In genomic region chr3:131025500-131025899, GRCh38 we compare ENCODE assay signal across 8 cellular contexts. TPM values are rescaled to one million over a fixed set of nuclear protein-coding genes. Genes with fewer than 3 reads are reported as not detected.
DNase-seq lines count a peak whose midpoint lies in the region; ATAC-seq and TF ChIP-seq lines count a peak whose summit lies in the region.

No MANE protein-coding gene starts in this region.

- H3K9me3 ChIP-seq in BLaER1 (no peaks in the 10 kb centered on the region; the same call in 1 of the 2 replicates), neural progenitor cell (ENCODE audit: low read depth) (no peaks in the 10 kb centered on the region)

- H4K20me1 ChIP-seq in BLaER1 (no peaks in the 10 kb centered on the region), neural progenitor cell (ENCODE audit: low read depth) (no peaks in the 10 kb centered on the region)

- peaks cover 11% of the 10 kb centered on the region for H3K36me3 Mint-ChIP-seq in neural progenitor cell

- H3K4me3 Mint-ChIP-seq in neural progenitor cell, result peak overlapping the region; percentile 84

- peak overlapping the region; percentile 86 for H3K4me2 ChIP-seq in BLaER1
- no peak overlapping the region for H3K4me2 ChIP-seq in neural progenitor cell

- no peaks in the 10 kb centered on the region for H3F3A ChIP-seq in neural progenitor cell (ENCODE audit: low read depth)

- H3K4me1 ChIP-seq in BLaER1 (peaks cover 25% of the 10 kb centered on the region), neural progenitor cell (no peaks in the 10 kb centered on the region)

- no peak for ATAC-seq in HG03521 (IDR thresholded peaks at IDR 0.05; ENCODE audit: unreplicated experiment)
- ATAC-seq in GM21423 (IDR thresholded peaks at IDR 0.05; ENCODE audit: unreplicated experiment), result no peak
- no peak for ATAC-seq in GM19455 (IDR thresholded peaks at IDR 0.05; ENCODE audit: unreplicated experiment)

- intact Hi-C loops in dorsolateral prefrontal cortex (cut with DNase I), result loop anchor here (5.0 to 10.0 kb wide), 6 partner anchors 131 to 362 kb away; partner anchors contain the start of genes ATP2C1 (in 2 of the 2), NUDT16 (in 1 of the 2) and PIK3R4 (in 1 of the 2)

- DNase-seq in LNCaP clone FGC (ENCODE audit: low read depth), result no peak
- DNase-seq in dorsolateral prefrontal cortex, result no peak
- no peak for DNase-seq in neural progenitor cell (ENCODE audit: low spot score)
- DNase-seq in GM19240 (ENCODE audit: insufficient read length, low spot score), result no peak

- no peak overlapping the region for H3K27ac ChIP-seq in BLaER1
- no peak overlapping the region for H3K27ac ChIP-seq in dorsolateral prefrontal cortex
- H3K27ac ChIP-seq in neural progenitor cell, result no peak overlapping the region

- H3K27me3 ChIP-seq in BLaER1 (no peaks in the 10 kb centered on the region), dorsolateral prefrontal cortex (no peaks in the 10 kb centered on the region), neural progenitor cell (no peaks in the 10 kb centered on the region)

- H2AFZ ChIP-seq in neural progenitor cell (replicated peaks), result no peak overlapping the region

- peaks cover 19% of the 10 kb centered on the region for H3K36me3 ChIP-seq in BLaER1
- H3K36me3 ChIP-seq in neural progenitor cell, result no peaks in the 10 kb centered on the region

- H3K4me1 Mint-ChIP-seq in neural progenitor cell, result peaks cover 14% of the 10 kb centered on the region

- H3K79me2 ChIP-seq in neural progenitor cell (ENCODE audit: low read depth), result no peaks in the 10 kb centered on the region

- no peak overlapping the region for H3K27ac Mint-ChIP-seq in neural progenitor cell

- H3K27me3 Mint-ChIP-seq in neural progenitor cell (ENCODE audit: insufficient read depth, low read depth), result peaks cover 2% of the 10 kb centered on the region

- H3K9me3 Mint-ChIP-seq in neural progenitor cell, result peaks cover 5% of the 10 kb centered on the region

- H3K4me3 ChIP-seq in BLaER1 (peak overlapping the region; percentile 77; the same call in 1 of the 2 replicates), LNCaP clone FGC (ENCODE audit: low read depth, low read length) (peak overlapping the region; percentile 73), dorsolateral prefrontal cortex (peak overlapping the region in 57 of 59 donors; percentile 65 to 97 (median 85)), neural progenitor cell (no peak overlapping the region)

- H3K9ac ChIP-seq in BLaER1, result no peak overlapping the region
- no peak overlapping the region for H3K9ac ChIP-seq in neural progenitor cell

- TF ChIP-seq CTCF in LNCaP clone FGC (IDR thresholded peaks at IDR 0.05; ENCODE audit: control insufficient read depth, extremely low read depth, insufficient read depth) (no peak), dorsolateral prefrontal cortex (IDR thresholded peaks at IDR 0.05 in 54 of 56, conservative IDR thresholded peaks at IDR 0.05 in 2 of 56; ENCODE audit: low read depth in 1 of 56, partially characterized antibody in 56 of 56) (no peak), neural progenitor cell (IDR thresholded peaks at IDR 0.05) (no peak)

RNA-seq across cellular contexts. Expression of gene ASTE1, which starts 1.1 kb away (rescaled TPM):
- total RNA-seq in dorsolateral prefrontal cortex, result 10 to 100 TPM in 16 of 120 experiments, 1 to 10 TPM in 104; 3.8 to 19.0 (median 8.2) TPM
- 1.4 and 3.1 TPM in 2 replicates for total RNA-seq in neural progenitor cell (ENCODE audit: low replicate concordance)

RNA-seq across cellular contexts. Expression of gene NEK11, which starts 1.2 kb away (rescaled TPM):
- total RNA-seq in dorsolateral prefrontal cortex (10 to 100 TPM; 16.6 to 35.3 (median 22.2) TPM), neural progenitor cell (ENCODE audit: low replicate concordance) (1.1 and 8.1 TPM in 2 replicates)
